13 cellular contexts compared by ENCODE assay signal in the genomic region with DNA sequence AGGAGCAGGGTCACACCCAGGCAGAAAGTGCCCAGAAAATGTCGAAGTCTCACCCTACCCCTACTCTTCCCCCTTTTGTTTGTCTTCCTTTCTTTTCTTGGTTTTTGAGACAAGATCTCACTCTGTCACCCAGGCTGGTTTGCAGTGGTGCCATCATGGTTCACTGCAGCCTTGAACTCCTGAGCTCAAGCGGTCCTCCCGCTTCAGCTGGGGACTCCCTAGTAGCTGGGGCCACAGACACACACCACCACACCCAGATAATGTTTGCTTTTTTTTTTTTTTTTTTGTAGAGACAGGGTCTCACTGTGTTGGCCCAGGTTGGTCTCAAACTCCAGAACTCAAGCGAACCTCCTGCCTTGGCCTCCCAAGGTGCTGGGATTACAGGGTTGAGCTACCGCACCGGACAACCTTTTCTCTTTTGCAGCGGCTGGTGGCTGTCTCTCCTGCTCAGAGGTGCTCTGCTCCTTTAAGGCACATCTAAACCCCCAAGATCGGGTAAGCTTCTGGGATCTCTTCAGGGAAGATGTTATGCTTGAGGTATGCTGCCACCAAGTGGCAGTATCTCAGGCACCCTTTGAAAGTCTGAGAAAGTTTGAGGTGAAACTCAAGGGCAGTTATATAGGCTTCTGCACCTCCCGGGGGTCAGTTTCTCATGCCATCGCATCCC. TPM values are rescaled to one million over a fixed set of nuclear protein-coding genes. Genes with fewer than 3 reads are reported as not detected.
DNase-seq lines count a peak whose midpoint lies in the region; ATAC-seq and TF ChIP-seq lines count a peak whose summit lies in the region.
"Had no signal": no experiment of that assay in that cellular context is flagged by ENCODE, and none has a peak within 500 bp of the region (broad histone marks: within the 10 kb centered on the region; RNA-seq: fewer than 3 reads in every experiment).

No MANE protein-coding gene starts in this region.

- no TSS peak for BruUV-seq in PC-3 (replicated peaks; lab: Mats Ljungman, UMichigan)

- H3K27ac ChIP-seq in GM23248, result no peak overlapping the region
- no peak overlapping the region for H3K27ac ChIP-seq in PC-3 (ENCODE audit: low read length)
- no peak overlapping the region for H3K27ac ChIP-seq in uterus
- no peak overlapping the region for H3K27ac ChIP-seq in upper lobe of left lung
- H3K27ac ChIP-seq: thoracic aorta had no signal

- H4K20me1 ChIP-seq in GM23248 (ENCODE audit: insufficient read depth) (no peaks in the 10 kb centered on the region), PC-3 (ENCODE audit: low read length) (no peaks in the 10 kb centered on the region)

- CTCF ChIA-PET in PC-3 (lab: Charles Lee), result no interaction called here

- ATAC-seq in PC-3 (no peak), upper lobe of left lung (ENCODE audit: low FRiP score in 2 of 2) (no peak), HG03439 (IDR thresholded peaks at IDR 0.05; ENCODE audit: unreplicated experiment) (no peak)
- ATAC-seq: activated T-cell treated with anti-CD3 and anti-CD28 coated beads, Interleukin-2, amount 50 U/mL, for 4 hours had no signal

- H3K4me3 ChIP-seq in GM23248, result no peak overlapping the region
- no peak overlapping the region for H3K4me3 ChIP-seq in PC-3 (ENCODE audit: low read length)
- no peak overlapping the region for H3K4me3 ChIP-seq in fibroblast of the aortic adventitia (ENCODE audit: low read depth, low read length)
- no peak overlapping the region for H3K4me3 ChIP-seq in uterus
- H3K4me3 ChIP-seq in upper lobe of left lung, result no peak overlapping the region
- H3K4me3 ChIP-seq: lung, thoracic aorta had no signal

- H3K79me2 ChIP-seq in GM23248 (ENCODE audit: insufficient read depth), result no peaks in the 10 kb centered on the region
- no peaks in the 10 kb centered on the region for H3K79me2 ChIP-seq in PC-3 (ENCODE audit: low read length)

- H3K27me3 ChIP-seq in GM23248 (replicated peaks; ENCODE audit: insufficient read depth) (no peaks in the 10 kb centered on the region), PC-3 (ENCODE audit: low read length) (no peaks in the 10 kb centered on the region), uterus (no peaks in the 10 kb centered on the region), upper lobe of left lung (no peaks in the 10 kb centered on the region)

- H3K9ac ChIP-seq in GM23248 (no peak overlapping the region), PC-3 (ENCODE audit: low read length) (no peak overlapping the region)

- H3F3A ChIP-seq in GM23248 (ENCODE audit: insufficient read depth) (no peaks in the 10 kb centered on the region), PC-3 (ENCODE audit: low read length, unreplicated experiment) (no peaks in the 10 kb centered on the region)

- intact Hi-C loops in PC-3 (cut with micrococcal nuclease) (no loop called here), uterus (cut with DNase I; ENCODE audit: low total_unique reads) (loop anchor here (10.0 kb wide), 1 partner anchor 222 kb away; a partner anchor contains a TSS)

- 70 to 73% methylated on average over 9 to 10 of the region's 10 CpGs for WGBS in GM23248 (ENCODE audit: low coverage in 1 of 2, low lambda C conversion rate in 2 of 2, missing lambda C conversion rate in 2 of 2), 2 experiments
- 89 to 93% methylated on average over 9 of the region's 10 CpGs for WGBS in upper lobe of left lung, 2 donors

- in situ Hi-C loops in GM23248 (cut with MboI), result no loop called here

- POLR2A ChIA-PET in PC-3 (lab: Charles Lee; ENCODE audit: unreplicated experiment), result no interaction called here

- TF ChIP-seq CTCF in PC-3 (conservative IDR thresholded peaks at IDR 0.05; ENCODE audit: low read depth, low read length) (peak; percentile 22; the same call in 1 of the 2 replicates), fibroblast of the aortic adventitia (IDR thresholded peaks at IDR 0.05; ENCODE audit: insufficient read depth, low read length) (peak; percentile 43), uterus (IDR thresholded peaks at IDR 0.05) (no peak), upper lobe of left lung (IDR thresholded peaks at IDR 0.05) (no peak)

- TF ChIP-seq EP300 in upper lobe of left lung (IDR thresholded peaks at IDR 0.05), result no peak

- H2AFZ ChIP-seq in GM23248, result no peak overlapping the region
- no peak overlapping the region for H2AFZ ChIP-seq in PC-3 (ENCODE audit: low read length)

- H3K36me3 ChIP-seq in GM23248 (ENCODE audit: low read depth), result no peaks in the 10 kb centered on the region
- no peaks in the 10 kb centered on the region for H3K36me3 ChIP-seq in PC-3 (ENCODE audit: low read depth, low read length)
- no peaks in the 10 kb centered on the region for H3K36me3 ChIP-seq in uterus
- H3K36me3 ChIP-seq in upper lobe of left lung, result no peaks in the 10 kb centered on the region
- H3K36me3 ChIP-seq: thoracic aorta had no signal

- no peak for TF ChIP-seq POLR2A in uterus (IDR thresholded peaks at IDR 0.05)
- TF ChIP-seq POLR2A in upper lobe of left lung (IDR thresholded peaks at IDR 0.05), result no peak

- no peaks in the 10 kb centered on the region for H3K4me1 ChIP-seq in GM23248 (ENCODE audit: insufficient read depth)
- H3K4me1 ChIP-seq in PC-3 (ENCODE audit: insufficient read depth, low read length), result no peaks in the 10 kb centered on the region
- no peaks in the 10 kb centered on the region for H3K4me1 ChIP-seq in uterus
- H3K4me1 ChIP-seq in upper lobe of left lung, result peaks cover 2 to 6% (median 4%) of the 10 kb centered on the region in 4 donors

- DNase-seq in AG08396 (ENCODE audit: low spot score) (peak; percentile 60), GM23248 (peak; percentile 40), PC-3 (no peak), fibroblast of the aortic adventitia (ENCODE audit: low read depth) (peak; percentile 50), medulla oblongata (ENCODE audit: extremely low spot score) (no peak), uterus (no peak), upper lobe of left lung (no peak)
- DNase-seq: activated T-cell treated with anti-CD3 and anti-CD28 coated beads, Interleukin-2, amount 50 U/mL, for 4 hours; effector CD4-positive, alpha-beta T cell had no signal

- H3K9me2 ChIP-seq in GM23248 (ENCODE audit: insufficient read depth) (no peaks in the 10 kb centered on the region), PC-3 (replicated peaks; ENCODE audit: low read length) (no peaks in the 10 kb centered on the region)

- H3K9me3 ChIP-seq in GM23248 (ENCODE audit: low read depth) (no peaks in the 10 kb centered on the region), PC-3 (ENCODE audit: low read length) (no peaks in the 10 kb centered on the region), uterus (no peaks in the 10 kb centered on the region), upper lobe of left lung (no peaks in the 10 kb centered on the region)
- H3K9me3 ChIP-seq: thoracic aorta had no signal

- no peak overlapping the region for H3K4me2 ChIP-seq in GM23248 (ENCODE audit: unreplicated experiment)
- no peak overlapping the region for H3K4me2 ChIP-seq in PC-3 (ENCODE audit: low read length)

RNA-seq across cellular contexts. Expression of a gene that starts 22.4 kb away (rescaled TPM):
- total RNA-seq in GM23248 (2014; rRNA removed; shearing (Covaris generic)), result 0.76 TPM in 1 of 2 replicates, not detected in the other
- polyA plus RNA-seq in GM23248 (2016; fragmentation: Nextera tagmentation; extraction: Ambion mirVana), result 0.56 and 1.1 TPM in 2 replicates
- total RNA-seq in PC-3 (2014; rRNA removed) (not detected in 2 replicates), fibroblast of the aortic adventitia (ENCODE audit: low replicate concordance) (0.33 TPM in 1 of 2 replicates, not detected in the other), uterus (1 to 10 TPM in 3 of 4 donors, not detected in 1; 1.2 to 1.8 (median 1.5) TPM), upper lobe of left lung (1 to 10 TPM; 1.7 to 7.4 (median 2.5) TPM)

RNA-seq across cellular contexts. Expression of a gene that starts 24.5 kb away (rescaled TPM):
- 0.54 and 3.3 TPM in 2 replicates for total RNA-seq in GM23248 (2014; rRNA removed; shearing (Covaris generic))
- polyA plus RNA-seq in GM23248 (2016; fragmentation: Nextera tagmentation; extraction: Ambion mirVana), result 0.14 and 0.46 TPM in 2 replicates
- total RNA-seq in PC-3 (2014; rRNA removed) (0.33 and 0.63 TPM in 2 replicates), fibroblast of the aortic adventitia (ENCODE audit: low replicate concordance) (0.99 and 5.1 TPM in 2 replicates), uterus (1 to 10 TPM in 2 of 4 donors, under 1 TPM in 1, not detected in 1; 0.64 to 1.8 (median 1.2) TPM), upper lobe of left lung (10 to 100 TPM in 1 of 6 donors, 1 to 10 TPM in 3, under 1 TPM in 2; 0.46 to 10.5 (median 1.3) TPM)
- polyA plus RNA-seq: IgD-negative memory B cell had no signal

RNA-seq across cellular contexts. Expression of a gene that starts 24.6 kb away (rescaled TPM):
- 12.0 and 14.4 TPM in 2 replicates for total RNA-seq in GM23248 (2014; rRNA removed; shearing (Covaris generic))
- 19.6 and 20.0 TPM in 2 replicates for polyA plus RNA-seq in GM23248 (2016; fragmentation: Nextera tagmentation; extraction: Ambion mirVana)
- 18.0 and 20.8 TPM in 2 replicates for total RNA-seq in PC-3 (2014; rRNA removed)
- 12.6 and 14.7 TPM in 2 replicates for total RNA-seq in fibroblast of the aortic adventitia (ENCODE audit: low replicate concordance)
- total RNA-seq in uterus, result 10 to 100 TPM in 3 of 4 donors, 1 to 10 TPM in 1; 1.3 to 23.2 (median 15.1) TPM
- 10 to 100 TPM; 20.8 to 55.0 (median 27.8) TPM for total RNA-seq in upper lobe of left lung

RNA-seq across cellular contexts. Expression of a gene that starts 39.9 kb away (rescaled TPM):
- 17.3 and 20.1 TPM in 2 replicates for total RNA-seq in GM23248 (2014; rRNA removed; shearing (Covaris generic))
- 10.6 and 12.9 TPM in 2 replicates for polyA plus RNA-seq in GM23248 (2016; fragmentation: Nextera tagmentation; extraction: Ambion mirVana)
- total RNA-seq in PC-3 (2014; rRNA removed) (33.1 and 45.6 TPM in 2 replicates), fibroblast of the aortic adventitia (ENCODE audit: low replicate concordance) (16.8 and 17.2 TPM in 2 replicates), uterus (10 to 100 TPM; 13.3 to 29.1 (median 21.5) TPM), upper lobe of left lung (10 to 100 TPM; 18.8 to 36.6 (median 25.4) TPM)

RNA-seq across cellular contexts. Expression of a gene that starts 53.5 kb away (rescaled TPM):
- total RNA-seq in GM23248 (2014; rRNA removed; shearing (Covaris generic)), result not detected in 2 replicates
- not detected in 2 replicates for polyA plus RNA-seq in GM23248 (2016; fragmentation: Nextera tagmentation; extraction: Ambion mirVana)
- total RNA-seq in PC-3 (2014; rRNA removed) (not detected in 2 replicates), fibroblast of the aortic adventitia (ENCODE audit: low replicate concordance) (not detected in 2 replicates), uterus (not detected), upper lobe of left lung (under 1 TPM in 1 of 6 donors, not detected in 5; 0.14 TPM)
- total RNA-seq: lung, thoracic aorta had no signal
- polyA plus RNA-seq: IgD-negative memory B cell had no signal

Comparison
In these comparisons a context has a peak if more than half of its experiments do, and no peak if none do; other contexts are left out.
1. DNase-seq: peak in AG08396 (single experiment), GM23248 (single experiment) and fibroblast of the aortic adventitia (single experiment); none in PC-3 (single experiment), medulla oblongata (single experiment), uterus (0 of 2) and upper lobe of left lung (0 of 2).
2. CTCF ChIP-seq: peak in PC-3 (single experiment) and fibroblast of the aortic adventitia (single experiment); none in uterus (0 of 4) and upper lobe of left lung (0 of 6).